In the genomic region with DNA sequence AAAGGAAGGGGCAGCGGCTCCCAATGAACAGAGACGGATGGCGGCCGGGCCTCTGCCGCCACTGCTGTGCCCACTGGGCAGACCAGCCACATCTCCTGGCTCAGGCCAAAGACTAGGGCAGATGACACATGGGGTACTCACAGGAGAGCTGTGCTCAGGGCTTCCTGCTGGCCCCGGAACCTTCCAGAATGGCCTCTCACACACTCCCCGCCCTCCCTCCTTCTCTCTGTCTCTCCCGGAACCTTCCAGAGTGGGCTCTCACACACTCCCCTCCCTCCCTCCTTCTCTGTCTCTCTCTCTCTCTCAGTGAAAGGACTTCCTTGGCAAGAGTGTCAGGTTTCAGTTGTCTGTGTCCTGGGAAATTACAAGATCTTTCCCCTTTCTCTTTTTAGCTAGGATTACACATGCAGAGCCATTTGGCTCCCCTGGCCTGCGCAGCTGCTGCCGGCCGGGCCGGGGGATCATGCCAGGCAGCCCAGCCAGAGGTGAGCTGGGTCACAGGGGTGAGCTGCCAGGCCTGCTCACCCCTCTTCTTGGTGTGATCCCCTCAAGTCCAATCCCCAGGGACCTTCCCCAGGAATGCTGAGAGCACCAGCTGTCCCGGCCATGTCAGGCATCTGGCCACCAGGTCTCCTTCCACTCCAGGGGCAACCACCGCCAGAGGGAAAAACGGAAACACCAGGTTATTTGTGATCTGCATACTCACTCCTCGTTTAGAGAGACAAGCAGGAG, we compare ENCODE assay signal across 8 cellular contexts. TPM values are rescaled to one million over a fixed set of nuclear protein-coding genes. Genes with fewer than 3 reads are reported as not detected.
DNase-seq lines count a peak whose midpoint lies in the region; ATAC-seq and TF ChIP-seq lines count a peak whose summit lies in the region.

No MANE protein-coding gene starts in this region.

- H3K27me3 ChIP-seq in parathyroid adenoma (ENCODE audit: control insufficient read depth, insufficient read depth, low read length) = no peaks in the 10 kb centered on the region

- peaks cover 40% of the 10 kb centered on the region for H3K4me1 Mint-ChIP-seq in activated CD4-positive, alpha-beta T cell treated with anti-CD3 and anti-CD28 coated beads, Interleukin-2, amount 10 ng/mL, durations not matched to agents 7 days and 5 days

- H2AFZ ChIP-seq in parathyroid adenoma = peak overlapping the region; percentile 57

- POLR2A ChIA-PET in activated CD4-positive, alpha-beta T cell treated with anti-CD3 and anti-CD28 coated beads, Interleukin-2, amount 10 ng/mL, durations not matched to agents 7 days and 5 days (lab: Charles Lee) = no interaction called here

- intact Hi-C loops in Right ventricle myocardium superior (cut with DNase I) = no loop called here

- no peak overlapping the region for H3K4me3 ChIP-seq in parathyroid adenoma (ENCODE audit: low read depth, low read length)

- peak; percentile 73 for ATAC-seq in Right ventricle myocardium superior (ENCODE audit: poor library complexity)
- ATAC-seq in HG02852 (IDR thresholded peaks at IDR 0.05; ENCODE audit: unreplicated experiment) = no peak
- ATAC-seq in HG03175 (IDR thresholded peaks at IDR 0.05; ENCODE audit: unreplicated experiment) = no peak
- no peak for ATAC-seq in HG03378 (IDR thresholded peaks at IDR 0.05; ENCODE audit: unreplicated experiment)

- H3K36me3 ChIP-seq in parathyroid adenoma (ENCODE audit: control insufficient read depth, insufficient read depth, low read length) = no peaks in the 10 kb centered on the region

- H3K27ac Mint-ChIP-seq in activated CD4-positive, alpha-beta T cell treated with anti-CD3 and anti-CD28 coated beads, Interleukin-2, amount 10 ng/mL, durations not matched to agents 7 days and 5 days = no peak overlapping the region

- DNase-seq in DMS153 (lab: John Stamatoyannopoulos, UW) (peak; percentile 49), NCI-H2171 treated with DMSO at 0.1 percent for 48 hours (lab: John Stamatoyannopoulos, UW) (peak; percentile 94), Right ventricle myocardium superior (no peak)
- DNase-seq in activated CD4-positive, alpha-beta T cell treated with anti-CD3 and anti-CD28 coated beads, Interleukin-2, amount 10 ng/mL, durations not matched to agents 7 days and 5 days = no peak

- no peak for TF ChIP-seq CTCF in parathyroid adenoma (IDR thresholded peaks at IDR 0.05)

- no peaks in the 10 kb centered on the region for H3K27me3 Mint-ChIP-seq in activated CD4-positive, alpha-beta T cell treated with anti-CD3 and anti-CD28 coated beads, Interleukin-2, amount 10 ng/mL, durations not matched to agents 7 days and 5 days

- H3K9me3 ChIP-seq in parathyroid adenoma (ENCODE audit: control insufficient read depth, low read length) = no peaks in the 10 kb centered on the region

- H3K4me3 Mint-ChIP-seq in activated CD4-positive, alpha-beta T cell treated with anti-CD3 and anti-CD28 coated beads, Interleukin-2, amount 10 ng/mL, durations not matched to agents 7 days and 5 days = no peak overlapping the region

- no peak overlapping the region for H3K9ac ChIP-seq in parathyroid adenoma

- H3K4me2 ChIP-seq in parathyroid adenoma (ENCODE audit: low read length) = peak overlapping the region; percentile 38

- H3K9me3 Mint-ChIP-seq in activated CD4-positive, alpha-beta T cell treated with anti-CD3 and anti-CD28 coated beads, Interleukin-2, amount 10 ng/mL, durations not matched to agents 7 days and 5 days = no peaks in the 10 kb centered on the region

- no peaks in the 10 kb centered on the region for H3K4me1 ChIP-seq in parathyroid adenoma

- no peaks in the 10 kb centered on the region for H3K36me3 Mint-ChIP-seq in activated CD4-positive, alpha-beta T cell treated with anti-CD3 and anti-CD28 coated beads, Interleukin-2, amount 10 ng/mL, durations not matched to agents 7 days and 5 days (ENCODE audit: low read depth)

- H3K27ac ChIP-seq in parathyroid adenoma = peak overlapping the region; percentile 36

- CTCF ChIA-PET in activated CD4-positive, alpha-beta T cell treated with anti-CD3 and anti-CD28 coated beads, Interleukin-2, amount 10 ng/mL, durations not matched to agents 7 days and 5 days (lab: Charles Lee) = interaction anchor here (1.1 kb wide), 1 partner anchor 18 kb away, joined by 3 read pairs; no protein-coding TSS in a partner anchor

- H3K79me2 ChIP-seq in parathyroid adenoma = no peaks in the 10 kb centered on the region

RNA-seq across cellular contexts. Expression of gene ADA2, which starts 45.3 kb away (rescaled TPM):
- 40.1 TPM for total RNA-seq in Right ventricle myocardium superior
- total RNA-seq in activated CD4-positive, alpha-beta T cell treated with anti-CD3 and anti-CD28 coated beads, Interleukin-2, amount 10 ng/mL, durations not matched to agents 7 days and 5 days = 100 to 1,000 TPM; 118 to 137 TPM

Comparison
In these comparisons a context has a peak if more than half of its experiments do, and no peak if none do; other contexts are left out.
1. DNase-seq: peak in DMS153 (single experiment) and NCI-H2171 treated with DMSO at 0.1 percent for 48 hours (single experiment); none in Right ventricle myocardium superior (single experiment) and activated CD4-positive, alpha-beta T cell treated with anti-CD3 and anti-CD28 coated beads, Interleukin-2, amount 10 ng/mL, durations not matched to agents 7 days and 5 days (single experiment).